ENCODE assay signal across 12 cellular contexts in the genomic region with DNA sequence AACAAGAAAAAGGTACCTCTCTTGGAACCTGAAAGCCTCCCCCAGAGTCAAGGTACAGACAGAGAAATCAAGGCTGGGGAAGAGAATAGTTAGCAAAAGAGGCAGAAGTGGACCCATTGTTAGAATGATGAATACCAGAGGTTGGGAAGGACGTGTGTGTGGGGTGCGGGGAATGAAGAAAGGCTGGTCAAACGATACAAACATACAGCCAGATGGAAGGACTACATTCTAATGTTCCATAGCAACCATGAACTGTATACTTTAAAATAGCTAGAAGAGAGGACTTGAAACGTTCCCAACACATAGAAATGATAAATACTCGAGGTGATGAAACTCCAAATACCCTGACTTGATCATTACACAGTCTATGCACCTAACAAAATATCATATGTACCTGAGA. TPM values are rescaled to one million over a fixed set of nuclear protein-coding genes. Genes with fewer than 3 reads are reported as not detected.
A peak's percentile ranks its signal among the peaks of the same experiment; 100 is the strongest.
DNase-seq lines count a peak whose midpoint lies in the region; ATAC-seq and TF ChIP-seq lines count a peak whose summit lies in the region.
"Had no signal": no experiment of that assay in that cellular context is flagged by ENCODE, and none has a peak within 500 bp of the region (broad histone marks: within the 10 kb centered on the region; RNA-seq: fewer than 3 reads in every experiment).

No MANE protein-coding gene starts in this region.

- no peaks in the 10 kb centered on the region for H3K9me3 Mint-ChIP-seq in stimulated activated naive CD8-positive, alpha-beta T cell treated with anti-CD3 and anti-CD28 coated beads, Interleukin-15, Interleukin-2, amounts not matched to agents 100 ng/mL and 50 ng/mL, for 24 hours
- H3K9me3 Mint-ChIP-seq in activated T-helper 1 cell treated with anti-CD3 and anti-CD28 coated beads, Interleukin-12 subunit alpha, Interleukin-12 subunit beta, Interleukin-2, Interleukin-4 antibody, amounts not matched to agents 30 ng/mL and 10 ng/mL and 1 ng/mL, durations not matched to agents 14 hours and 24 hours and 36 hours: no peaks in the 10 kb centered on the region
- no peaks in the 10 kb centered on the region for H3K9me3 Mint-ChIP-seq in natural killer cell
- H3K9me3 Mint-ChIP-seq: WTC11 had no signal

- peaks cover 64% of the 10 kb centered on the region for H3K36me3 Mint-ChIP-seq in stimulated activated naive CD8-positive, alpha-beta T cell treated with anti-CD3 and anti-CD28 coated beads, Interleukin-15, Interleukin-2, amounts not matched to agents 100 ng/mL and 50 ng/mL, for 24 hours (ENCODE audit: low read depth)
- peaks cover 53% of the 10 kb centered on the region for H3K36me3 Mint-ChIP-seq in activated T-helper 1 cell treated with anti-CD3 and anti-CD28 coated beads, Interleukin-12 subunit alpha, Interleukin-12 subunit beta, Interleukin-2, Interleukin-4 antibody, amounts not matched to agents 30 ng/mL and 10 ng/mL and 1 ng/mL, durations not matched to agents 14 hours and 24 hours and 36 hours (ENCODE audit: low read depth)
- no peaks in the 10 kb centered on the region for H3K36me3 Mint-ChIP-seq in natural killer cell
- H3K36me3 Mint-ChIP-seq: WTC11 had no signal

- intact Hi-C loops in activated T-helper 1 cell treated with anti-CD3 and anti-CD28 coated beads, Interleukin-12 subunit alpha, Interleukin-12 subunit beta, Interleukin-2, Interleukin-4 antibody, amounts not matched to agents 30 ng/mL and 10 ng/mL and 1 ng/mL, durations not matched to agents 14 hours and 24 hours and 36 hours (cut with micrococcal nuclease): loop anchor here (10.0 kb wide), 1 partner anchor 1662 kb away; a partner anchor contains a TSS
- intact Hi-C loops in natural killer cell (cut with micrococcal nuclease): loop anchor here (10.0 kb wide), 1 partner anchor 62 kb away; a partner anchor contains a TSS
- intact Hi-C loops in posterior cingulate gyrus (cut with DNase I): no loop called here

- H3K27ac Mint-ChIP-seq in stimulated activated naive CD8-positive, alpha-beta T cell treated with anti-CD3 and anti-CD28 coated beads, Interleukin-15, Interleukin-2, amounts not matched to agents 100 ng/mL and 50 ng/mL, for 24 hours: peak overlapping the region; percentile 79
- H3K27ac Mint-ChIP-seq in activated T-helper 1 cell treated with anti-CD3 and anti-CD28 coated beads, Interleukin-12 subunit alpha, Interleukin-12 subunit beta, Interleukin-2, Interleukin-4 antibody, amounts not matched to agents 30 ng/mL and 10 ng/mL and 1 ng/mL, durations not matched to agents 14 hours and 24 hours and 36 hours: peak overlapping the region; percentile 59
- peak overlapping the region; percentile 88 to 92 for H3K27ac Mint-ChIP-seq in natural killer cell
- H3K27ac Mint-ChIP-seq: WTC11 had no signal

- ATAC-seq in stimulated activated naive CD8-positive, alpha-beta T cell treated with anti-CD3 and anti-CD28 coated beads, Interleukin-15, Interleukin-2, amounts not matched to agents 100 U/mL and 50 U/mL, for 24 hours: no peak
- ATAC-seq in natural killer cell: no peak
- ATAC-seq: lower lobe of right lung, WTC11 had no signal

- DNase-seq in stimulated activated naive CD8-positive, alpha-beta T cell treated with anti-CD3 and anti-CD28 coated beads, Interleukin-15, Interleukin-2, amounts not matched to agents 100 U/mL and 50 U/mL, for 24 hours: no peak
- DNase-seq in activated T-helper 1 cell treated with anti-CD3 and anti-CD28 coated beads, Interleukin-12 subunit alpha, Interleukin-12 subunit beta, Interleukin-2, Interleukin-4 antibody, amounts not matched to agents 30 ng/mL and 10 ng/mL and 1 ng/mL, durations not matched to agents 14 hours and 24 hours and 36 hours (ENCODE audit: low spot score): no peak
- DNase-seq in natural killer cell: no peak
- no peak for DNase-seq in posterior cingulate gyrus
- DNase-seq in substantia nigra (lab: John Stamatoyannopoulos, UW): no peak
- DNase-seq in kidney glomerular epithelial cell (lab: John Stamatoyannopoulos, UW): no peak
- no peak for DNase-seq in NK-92 (lab: John Stamatoyannopoulos, UW; ENCODE audit: unreplicated experiment)
- DNase-seq: KBM-7, lower lobe of right lung, NCI-H1417 had no signal

- no peak for TF ChIP-seq CTCF in natural killer cell (IDR thresholded peaks at IDR 0.05)

- H3K27me3 Mint-ChIP-seq in stimulated activated naive CD8-positive, alpha-beta T cell treated with anti-CD3 and anti-CD28 coated beads, Interleukin-15, Interleukin-2, amounts not matched to agents 100 ng/mL and 50 ng/mL, for 24 hours: no peaks in the 10 kb centered on the region
- H3K27me3 Mint-ChIP-seq in activated T-helper 1 cell treated with anti-CD3 and anti-CD28 coated beads, Interleukin-12 subunit alpha, Interleukin-12 subunit beta, Interleukin-2, Interleukin-4 antibody, amounts not matched to agents 30 ng/mL and 10 ng/mL and 1 ng/mL, durations not matched to agents 14 hours and 24 hours and 36 hours (ENCODE audit: insufficient read depth): no peaks in the 10 kb centered on the region
- H3K27me3 Mint-ChIP-seq in natural killer cell (ENCODE audit: low read depth in 2 of 2): no peaks in the 10 kb centered on the region

- peak overlapping the region; percentile 4 for H3K4me3 Mint-ChIP-seq in stimulated activated naive CD8-positive, alpha-beta T cell treated with anti-CD3 and anti-CD28 coated beads, Interleukin-15, Interleukin-2, amounts not matched to agents 100 ng/mL and 50 ng/mL, for 24 hours
- H3K4me3 Mint-ChIP-seq in activated T-helper 1 cell treated with anti-CD3 and anti-CD28 coated beads, Interleukin-12 subunit alpha, Interleukin-12 subunit beta, Interleukin-2, Interleukin-4 antibody, amounts not matched to agents 30 ng/mL and 10 ng/mL and 1 ng/mL, durations not matched to agents 14 hours and 24 hours and 36 hours: no peak overlapping the region
- peak overlapping the region; percentile 88 for H3K4me3 Mint-ChIP-seq in natural killer cell
- H3K4me3 Mint-ChIP-seq: WTC11 had no signal

- H3K4me1 Mint-ChIP-seq in stimulated activated naive CD8-positive, alpha-beta T cell treated with anti-CD3 and anti-CD28 coated beads, Interleukin-15, Interleukin-2, amounts not matched to agents 100 ng/mL and 50 ng/mL, for 24 hours (ENCODE audit: low read depth): peaks cover 91% of the 10 kb centered on the region
- H3K4me1 Mint-ChIP-seq in activated T-helper 1 cell treated with anti-CD3 and anti-CD28 coated beads, Interleukin-12 subunit alpha, Interleukin-12 subunit beta, Interleukin-2, Interleukin-4 antibody, amounts not matched to agents 30 ng/mL and 10 ng/mL and 1 ng/mL, durations not matched to agents 14 hours and 24 hours and 36 hours (ENCODE audit: low read depth): peaks cover 89% of the 10 kb centered on the region
- H3K4me1 Mint-ChIP-seq in natural killer cell: peaks cover 88 to 92% of the 10 kb centered on the region in 2 donors

- H3K27ac ChIP-seq in substantia nigra (ENCODE audit: low read depth, low read length, poor library complexity, severe bottlenecking): no peak overlapping the region

RNA-seq across cellular contexts. Expression of a gene that starts 7.1 kb away (rescaled TPM):
- total RNA-seq in activated T-helper 1 cell treated with anti-CD3 and anti-CD28 coated beads, Interleukin-12 subunit alpha, Interleukin-12 subunit beta, Interleukin-2, Interleukin-4 antibody, amounts not matched to agents 30 ng/mL and 10 ng/mL and 1 ng/mL, durations not matched to agents 14 hours and 24 hours and 36 hours: 24.3 and 25.4 TPM in 2 replicates
- total RNA-seq in natural killer cell: 100 to 1,000 TPM; 181 to 227 (median 204) TPM

RNA-seq across cellular contexts. Expression of a gene that starts 36.2 kb away (rescaled TPM):
- total RNA-seq in activated T-helper 1 cell treated with anti-CD3 and anti-CD28 coated beads, Interleukin-12 subunit alpha, Interleukin-12 subunit beta, Interleukin-2, Interleukin-4 antibody, amounts not matched to agents 30 ng/mL and 10 ng/mL and 1 ng/mL, durations not matched to agents 14 hours and 24 hours and 36 hours: 16.9 and 21.1 TPM in 2 replicates
- total RNA-seq in natural killer cell: 10 to 100 TPM in 2 of 3 donors, 1 to 10 TPM in 1; 9.6 to 15.9 (median 15.6) TPM

RNA-seq across cellular contexts. Expression of a gene that starts 59.2 kb away (rescaled TPM):
- 286 and 301 TPM in 2 replicates for total RNA-seq in activated T-helper 1 cell treated with anti-CD3 and anti-CD28 coated beads, Interleukin-12 subunit alpha, Interleukin-12 subunit beta, Interleukin-2, Interleukin-4 antibody, amounts not matched to agents 30 ng/mL and 10 ng/mL and 1 ng/mL, durations not matched to agents 14 hours and 24 hours and 36 hours
- total RNA-seq in natural killer cell: 100 to 1,000 TPM; 504 to 629 (median 535) TPM
